2 cellular contexts compared by ENCODE assay signal in the genomic region with DNA sequence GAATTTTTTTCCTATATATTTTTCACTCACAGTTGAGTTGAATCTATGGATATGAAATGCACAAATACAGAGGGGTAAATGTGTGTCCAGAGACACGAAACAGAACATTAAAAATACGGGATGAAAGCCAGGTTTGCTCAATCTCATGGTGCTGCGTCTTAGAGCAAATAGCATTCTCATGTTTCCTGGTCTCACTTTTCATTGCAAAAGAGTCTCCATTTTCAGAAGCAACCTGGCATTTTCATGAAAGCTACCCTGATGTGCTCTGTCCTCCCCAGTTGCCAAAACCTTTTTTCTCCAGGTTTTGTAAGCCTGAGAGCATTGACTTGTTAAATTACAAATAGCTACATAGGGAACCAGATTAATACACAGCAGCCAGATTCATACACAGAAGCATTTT.
TF ChIP-seq lines count a peak whose summit lies in the region.

No MANE protein-coding gene starts in this region.

TF ChIP-seq in K562, 482 proteins besides CTCF, POLR2A, EP300 and RAD21 (continued from another document):
- TF ChIP-seq ZNF121 (CRISPR knock-in tag; conservative IDR thresholded peaks at IDR 0.05) (no peak), ZNF785 (CRISPR knock-in tag; IDR thresholded peaks at IDR 0.05) (no peak), SMARCA4 (IDR thresholded peaks at IDR 0.05) (no peak), ZNF445 (CRISPR knock-in tag; IDR thresholded peaks at IDR 0.05; ENCODE audit: low read depth) (no peak), SP1 (CRISPR knock-in tag; IDR thresholded peaks at IDR 0.05) (no peak), ZNF717 (CRISPR knock-in tag; IDR thresholded peaks at IDR 0.05) (no peak), ZNF764 (CRISPR knock-in tag; IDR thresholded peaks at IDR 0.05; ENCODE audit: low read depth) (no peak), POLR2G (IDR thresholded peaks at IDR 0.05; ENCODE audit: low read depth, low read length) (no peak), ILF3 (IDR thresholded peaks at IDR 0.05; ENCODE audit: borderline replicate concordance) (no peak), U2AF2 (optimal IDR thresholded peaks at IDR 0.05; ENCODE audit: low read depth, low read length) (no peak), SNIP1 (IDR thresholded peaks at IDR 0.05; ENCODE audit: low read depth) (no peak), ZNF274 (IDR thresholded peaks at IDR 0.05; ENCODE audit: borderline replicate concordance, low read depth, low read length) (no peak), BRD9 (IDR thresholded peaks at IDR 0.05; ENCODE audit: low read depth, partially characterized antibody) (no peak)
- TF ChIP-seq, protein P1, sequence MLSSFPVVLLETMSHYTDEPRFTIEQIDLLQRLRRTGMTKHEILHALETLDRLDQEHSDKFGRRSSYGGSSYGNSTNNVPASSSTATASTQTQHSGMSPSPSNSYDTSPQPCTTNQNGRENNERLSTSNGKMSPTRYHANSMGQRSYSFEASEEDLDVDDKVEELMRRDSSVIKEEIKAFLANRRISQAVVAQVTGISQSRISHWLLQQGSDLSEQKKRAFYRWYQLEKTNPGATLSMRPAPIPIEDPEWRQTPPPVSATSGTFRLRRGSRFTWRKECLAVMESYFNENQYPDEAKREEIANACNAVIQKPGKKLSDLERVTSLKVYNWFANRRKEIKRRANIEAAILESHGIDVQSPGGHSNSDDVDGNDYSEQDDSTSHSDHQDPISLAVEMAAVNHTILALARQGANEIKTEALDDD (IDR thresholded peaks at IDR 0.05), result no peak
- TF ChIP-seq, protein P2, sequence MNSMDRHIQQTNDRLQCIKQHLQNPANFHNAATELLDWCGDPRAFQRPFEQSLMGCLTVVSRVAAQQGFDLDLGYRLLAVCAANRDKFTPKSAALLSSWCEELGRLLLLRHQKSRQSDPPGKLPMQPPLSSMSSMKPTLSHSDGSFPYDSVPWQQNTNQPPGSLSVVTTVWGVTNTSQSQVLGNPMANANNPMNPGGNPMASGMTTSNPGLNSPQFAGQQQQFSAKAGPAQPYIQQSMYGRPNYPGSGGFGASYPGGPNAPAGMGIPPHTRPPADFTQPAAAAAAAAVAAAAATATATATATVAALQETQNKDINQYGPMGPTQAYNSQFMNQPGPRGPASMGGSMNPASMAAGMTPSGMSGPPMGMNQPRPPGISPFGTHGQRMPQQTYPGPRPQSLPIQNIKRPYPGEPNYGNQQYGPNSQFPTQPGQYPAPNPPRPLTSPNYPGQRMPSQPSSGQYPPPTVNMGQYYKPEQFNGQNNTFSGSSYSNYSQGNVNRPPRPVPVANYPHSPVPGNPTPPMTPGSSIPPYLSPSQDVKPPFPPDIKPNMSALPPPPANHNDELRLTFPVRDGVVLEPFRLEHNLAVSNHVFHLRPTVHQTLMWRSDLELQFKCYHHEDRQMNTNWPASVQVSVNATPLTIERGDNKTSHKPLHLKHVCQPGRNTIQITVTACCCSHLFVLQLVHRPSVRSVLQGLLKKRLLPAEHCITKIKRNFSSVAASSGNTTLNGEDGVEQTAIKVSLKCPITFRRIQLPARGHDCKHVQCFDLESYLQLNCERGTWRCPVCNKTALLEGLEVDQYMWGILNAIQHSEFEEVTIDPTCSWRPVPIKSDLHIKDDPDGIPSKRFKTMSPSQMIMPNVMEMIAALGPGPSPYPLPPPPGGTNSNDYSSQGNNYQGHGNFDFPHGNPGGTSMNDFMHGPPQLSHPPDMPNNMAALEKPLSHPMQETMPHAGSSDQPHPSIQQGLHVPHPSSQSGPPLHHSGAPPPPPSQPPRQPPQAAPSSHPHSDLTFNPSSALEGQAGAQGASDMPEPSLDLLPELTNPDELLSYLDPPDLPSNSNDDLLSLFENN (IDR thresholded peaks at IDR 0.05; ENCODE audit: low read depth in 2 of 2, low read length in 2 of 2), result no peak
- TF ChIP-seq, protein P3, sequence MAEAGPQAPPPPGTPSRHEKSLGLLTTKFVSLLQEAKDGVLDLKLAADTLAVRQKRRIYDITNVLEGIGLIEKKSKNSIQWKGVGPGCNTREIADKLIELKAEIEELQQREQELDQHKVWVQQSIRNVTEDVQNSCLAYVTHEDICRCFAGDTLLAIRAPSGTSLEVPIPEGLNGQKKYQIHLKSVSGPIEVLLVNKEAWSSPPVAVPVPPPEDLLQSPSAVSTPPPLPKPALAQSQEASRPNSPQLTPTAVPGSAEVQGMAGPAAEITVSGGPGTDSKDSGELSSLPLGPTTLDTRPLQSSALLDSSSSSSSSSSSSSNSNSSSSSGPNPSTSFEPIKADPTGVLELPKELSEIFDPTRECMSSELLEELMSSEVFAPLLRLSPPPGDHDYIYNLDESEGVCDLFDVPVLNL (CRISPR knock-in tag; IDR thresholded peaks at IDR 0.05; ENCODE audit: low read depth), result no peak
- TF ChIP-seq, protein P4, sequence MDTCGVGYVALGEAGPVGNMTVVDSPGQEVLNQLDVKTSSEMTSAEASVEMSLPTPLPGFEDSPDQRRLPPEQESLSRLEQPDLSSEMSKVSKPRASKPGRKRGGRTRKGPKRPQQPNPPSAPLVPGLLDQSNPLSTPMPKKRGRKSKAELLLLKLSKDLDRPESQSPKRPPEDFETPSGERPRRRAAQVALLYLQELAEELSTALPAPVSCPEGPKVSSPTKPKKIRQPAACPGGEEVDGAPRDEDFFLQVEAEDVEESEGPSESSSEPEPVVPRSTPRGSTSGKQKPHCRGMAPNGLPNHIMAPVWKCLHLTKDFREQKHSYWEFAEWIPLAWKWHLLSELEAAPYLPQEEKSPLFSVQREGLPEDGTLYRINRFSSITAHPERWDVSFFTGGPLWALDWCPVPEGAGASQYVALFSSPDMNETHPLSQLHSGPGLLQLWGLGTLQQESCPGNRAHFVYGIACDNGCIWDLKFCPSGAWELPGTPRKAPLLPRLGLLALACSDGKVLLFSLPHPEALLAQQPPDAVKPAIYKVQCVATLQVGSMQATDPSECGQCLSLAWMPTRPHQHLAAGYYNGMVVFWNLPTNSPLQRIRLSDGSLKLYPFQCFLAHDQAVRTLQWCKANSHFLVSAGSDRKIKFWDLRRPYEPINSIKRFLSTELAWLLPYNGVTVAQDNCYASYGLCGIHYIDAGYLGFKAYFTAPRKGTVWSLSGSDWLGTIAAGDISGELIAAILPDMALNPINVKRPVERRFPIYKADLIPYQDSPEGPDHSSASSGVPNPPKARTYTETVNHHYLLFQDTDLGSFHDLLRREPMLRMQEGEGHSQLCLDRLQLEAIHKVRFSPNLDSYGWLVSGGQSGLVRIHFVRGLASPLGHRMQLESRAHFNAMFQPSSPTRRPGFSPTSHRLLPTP (IDR thresholded peaks at IDR 0.05; ENCODE audit: borderline replicate concordance, extremely low read depth, insufficient read length), result no peak

TF ChIP-seq in SK-N-SH, 30 proteins besides CTCF, POLR2A, EP300 and RAD21:
- no peak for TF ChIP-seq MXI1 (IDR thresholded peaks at IDR 0.05; ENCODE audit: low read depth, low read length)
- TF ChIP-seq RXRA (IDR thresholded peaks at IDR 0.05; ENCODE audit: borderline replicate concordance, low read depth), result no peak
- no peak for TF ChIP-seq GATA2 (CRISPR knock-in tag; IDR thresholded peaks at IDR 0.05)
- TF ChIP-seq, protein P5, sequence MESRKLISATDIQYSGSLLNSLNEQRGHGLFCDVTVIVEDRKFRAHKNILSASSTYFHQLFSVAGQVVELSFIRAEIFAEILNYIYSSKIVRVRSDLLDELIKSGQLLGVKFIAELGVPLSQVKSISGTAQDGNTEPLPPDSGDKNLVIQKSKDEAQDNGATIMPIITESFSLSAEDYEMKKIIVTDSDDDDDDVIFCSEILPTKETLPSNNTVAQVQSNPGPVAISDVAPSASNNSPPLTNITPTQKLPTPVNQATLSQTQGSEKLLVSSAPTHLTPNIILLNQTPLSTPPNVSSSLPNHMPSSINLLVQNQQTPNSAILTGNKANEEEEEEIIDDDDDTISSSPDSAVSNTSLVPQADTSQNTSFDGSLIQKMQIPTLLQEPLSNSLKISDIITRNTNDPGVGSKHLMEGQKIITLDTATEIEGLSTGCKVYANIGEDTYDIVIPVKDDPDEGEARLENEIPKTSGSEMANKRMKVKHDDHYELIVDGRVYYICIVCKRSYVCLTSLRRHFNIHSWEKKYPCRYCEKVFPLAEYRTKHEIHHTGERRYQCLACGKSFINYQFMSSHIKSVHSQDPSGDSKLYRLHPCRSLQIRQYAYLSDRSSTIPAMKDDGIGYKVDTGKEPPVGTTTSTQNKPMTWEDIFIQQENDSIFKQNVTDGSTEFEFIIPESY (IDR thresholded peaks at IDR 0.05; ENCODE audit: borderline replicate concordance, low read depth), result no peak
- TF ChIP-seq, protein P6, sequence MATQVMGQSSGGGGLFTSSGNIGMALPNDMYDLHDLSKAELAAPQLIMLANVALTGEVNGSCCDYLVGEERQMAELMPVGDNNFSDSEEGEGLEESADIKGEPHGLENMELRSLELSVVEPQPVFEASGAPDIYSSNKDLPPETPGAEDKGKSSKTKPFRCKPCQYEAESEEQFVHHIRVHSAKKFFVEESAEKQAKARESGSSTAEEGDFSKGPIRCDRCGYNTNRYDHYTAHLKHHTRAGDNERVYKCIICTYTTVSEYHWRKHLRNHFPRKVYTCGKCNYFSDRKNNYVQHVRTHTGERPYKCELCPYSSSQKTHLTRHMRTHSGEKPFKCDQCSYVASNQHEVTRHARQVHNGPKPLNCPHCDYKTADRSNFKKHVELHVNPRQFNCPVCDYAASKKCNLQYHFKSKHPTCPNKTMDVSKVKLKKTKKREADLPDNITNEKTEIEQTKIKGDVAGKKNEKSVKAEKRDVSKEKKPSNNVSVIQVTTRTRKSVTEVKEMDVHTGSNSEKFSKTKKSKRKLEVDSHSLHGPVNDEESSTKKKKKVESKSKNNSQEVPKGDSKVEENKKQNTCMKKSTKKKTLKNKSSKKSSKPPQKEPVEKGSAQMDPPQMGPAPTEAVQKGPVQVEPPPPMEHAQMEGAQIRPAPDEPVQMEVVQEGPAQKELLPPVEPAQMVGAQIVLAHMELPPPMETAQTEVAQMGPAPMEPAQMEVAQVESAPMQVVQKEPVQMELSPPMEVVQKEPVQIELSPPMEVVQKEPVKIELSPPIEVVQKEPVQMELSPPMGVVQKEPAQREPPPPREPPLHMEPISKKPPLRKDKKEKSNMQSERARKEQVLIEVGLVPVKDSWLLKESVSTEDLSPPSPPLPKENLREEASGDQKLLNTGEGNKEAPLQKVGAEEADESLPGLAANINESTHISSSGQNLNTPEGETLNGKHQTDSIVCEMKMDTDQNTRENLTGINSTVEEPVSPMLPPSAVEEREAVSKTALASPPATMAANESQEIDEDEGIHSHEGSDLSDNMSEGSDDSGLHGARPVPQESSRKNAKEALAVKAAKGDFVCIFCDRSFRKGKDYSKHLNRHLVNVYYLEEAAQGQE (IDR thresholded peaks at IDR 0.05; ENCODE audit: low read depth, low read length), result no peak
- no peak for TF ChIP-seq TEAD4 (IDR thresholded peaks at IDR 0.05; ENCODE audit: borderline replicate concordance, insufficient read depth)
- no peak for TF ChIP-seq EZH2phosphoT487 (IDR thresholded peaks at IDR 0.05; ENCODE audit: borderline replicate concordance, low read depth)
- TF ChIP-seq GABPA (IDR thresholded peaks at IDR 0.05; ENCODE audit: low read depth), result no peak
- TF ChIP-seq RCOR1 (IDR thresholded peaks at IDR 0.05; ENCODE audit: low read length), result no peak
- TF ChIP-seq, protein P7, sequence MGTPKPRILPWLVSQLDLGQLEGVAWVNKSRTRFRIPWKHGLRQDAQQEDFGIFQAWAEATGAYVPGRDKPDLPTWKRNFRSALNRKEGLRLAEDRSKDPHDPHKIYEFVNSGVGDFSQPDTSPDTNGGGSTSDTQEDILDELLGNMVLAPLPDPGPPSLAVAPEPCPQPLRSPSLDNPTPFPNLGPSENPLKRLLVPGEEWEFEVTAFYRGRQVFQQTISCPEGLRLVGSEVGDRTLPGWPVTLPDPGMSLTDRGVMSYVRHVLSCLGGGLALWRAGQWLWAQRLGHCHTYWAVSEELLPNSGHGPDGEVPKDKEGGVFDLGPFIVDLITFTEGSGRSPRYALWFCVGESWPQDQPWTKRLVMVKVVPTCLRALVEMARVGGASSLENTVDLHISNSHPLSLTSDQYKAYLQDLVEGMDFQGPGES (IDR thresholded peaks at IDR 0.05; ENCODE audit: low read depth, low read length), result no peak
- TF ChIP-seq ELF1 (IDR thresholded peaks at IDR 0.05), result no peak
TF ChIP-seq in SK-N-SH: peak in this region for 0.
